In the genomic region with DNA sequence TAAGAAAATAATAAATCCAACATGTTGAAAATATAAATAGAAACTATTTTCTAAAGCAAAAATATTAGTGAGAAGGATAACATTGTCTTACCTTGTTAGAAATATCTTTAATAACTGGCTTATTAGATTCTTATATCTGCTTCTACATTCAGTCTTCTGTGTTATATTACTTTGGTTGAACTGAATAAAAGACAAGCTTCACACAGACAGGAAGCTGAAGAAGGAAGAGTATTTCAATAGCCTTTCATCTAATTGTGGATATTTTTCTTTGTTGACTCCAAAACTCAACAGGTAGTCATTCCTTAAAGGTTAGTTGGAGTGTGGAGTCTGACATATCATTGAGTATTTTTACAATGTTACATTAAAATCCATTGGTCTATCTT, we compare ENCODE assay signal across 1 cellular context.
TF ChIP-seq lines count a peak whose summit lies in the region.

No MANE protein-coding gene starts in this region.

TF ChIP-seq in HEK293, 187 proteins besides CTCF, POLR2A, EP300 and RAD21 (continued from another document):
- peak; percentile 75 for TF ChIP-seq SCRT2 (tag by site-specific recombination; IDR thresholded peaks at IDR 0.05)
TF ChIP-seq in HEK293: peak in this region for 1.
